Comparison of ENCODE assay signal across 23 cellular contexts in the genomic region with DNA sequence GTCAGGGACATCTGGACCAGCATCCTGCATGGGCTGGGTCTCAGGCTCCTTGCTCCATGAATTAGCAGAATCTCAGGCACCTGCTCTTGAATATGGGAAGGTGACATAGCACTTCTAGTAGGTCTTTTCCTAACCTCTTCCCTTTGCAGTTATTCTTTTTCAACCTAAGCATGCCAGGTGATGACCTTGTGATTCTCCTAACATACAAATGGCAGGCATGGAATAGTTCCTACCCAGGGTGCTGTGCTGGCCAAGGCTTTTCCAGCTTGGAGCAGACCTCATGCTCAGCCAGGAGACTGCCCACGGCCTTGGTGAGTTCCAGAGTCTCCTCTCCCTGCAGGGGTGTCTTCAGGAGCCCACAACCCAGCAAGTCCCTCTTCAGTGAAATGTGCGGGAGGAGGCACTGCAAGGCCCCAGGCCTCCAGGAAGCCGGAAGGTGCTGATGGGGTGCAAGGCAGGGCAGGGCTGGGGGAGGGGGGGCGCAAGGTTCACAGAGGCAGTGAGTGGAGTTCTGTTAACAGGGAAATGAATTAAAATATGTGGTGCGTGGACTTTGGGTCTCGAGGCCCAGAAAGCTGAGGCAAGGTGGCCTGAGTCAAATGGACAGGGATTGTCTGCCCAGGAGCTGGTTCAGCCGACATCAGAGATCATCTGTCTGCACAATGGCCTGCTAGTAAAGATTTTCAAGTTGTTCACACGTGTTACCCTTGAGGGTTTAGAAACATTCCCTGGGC.
"Had no signal": no experiment of that assay in that cellular context is flagged by ENCODE, and none has a peak within 500 bp of the region (broad histone marks: within the 10 kb centered on the region; RNA-seq: fewer than 3 reads in every experiment).

No MANE protein-coding gene starts in this region.

- H3K27ac ChIP-seq: neural progenitor cell, parathyroid adenoma, sigmoid colon, stomach, thyroid gland, vagina had no signal

- H3K36me3 ChIP-seq: neural progenitor cell, sigmoid colon, stomach, thyroid gland, vagina had no signal

- H3K27ac Mint-ChIP-seq: effector memory CD8-positive, alpha-beta T cell; immature natural killer cell; memory B cell; mesothelial cell of epicardium; nephron; neural progenitor cell; progenitor cell of endocrine pancreas; stimulated activated effector memory CD8-positive, alpha-beta T cell treated with anti-CD3 and anti-CD28 coated beads, Interleukin-12 subunit alpha, Interleukin-12 subunit beta, amount 100 ng/mL, for 72 hours had no signal

- H3K79me2 ChIP-seq: parathyroid adenoma had no signal

- H3K9me3 ChIP-seq: mucosa of descending colon, sigmoid colon, stomach, thyroid gland, vagina had no signal

- H3K4me3 Mint-ChIP-seq: effector memory CD8-positive, alpha-beta T cell; immature natural killer cell; memory B cell; mesothelial cell of epicardium; naive B cell; nephron; stimulated activated effector memory CD8-positive, alpha-beta T cell treated with anti-CD3 and anti-CD28 coated beads, Interleukin-12 subunit alpha, Interleukin-12 subunit beta, amount 100 ng/mL, for 72 hours had no signal

- H3K36me3 Mint-ChIP-seq: immature natural killer cell; memory B cell; mesothelial cell of epicardium; naive B cell; neural progenitor cell; stimulated activated effector memory CD8-positive, alpha-beta T cell treated with anti-CD3 and anti-CD28 coated beads, Interleukin-12 subunit alpha, Interleukin-12 subunit beta, amount 100 ng/mL, for 72 hours had no signal

- H3K9ac ChIP-seq: neural progenitor cell, parathyroid adenoma had no signal

- H3K4me3 ChIP-seq: lung, mucosa of descending colon, neural progenitor cell, sigmoid colon, stomach, thyroid gland, vagina had no signal

- H2AFZ ChIP-seq: neural progenitor cell, parathyroid adenoma had no signal

- ATAC-seq: effector memory CD8-positive, alpha-beta T cell; left ventricle myocardium superior; mucosa of descending colon had no signal

- H3K4me1 Mint-ChIP-seq: immature natural killer cell; memory B cell; naive B cell; nephron; neural progenitor cell; stimulated activated effector memory CD8-positive, alpha-beta T cell treated with anti-CD3 and anti-CD28 coated beads, Interleukin-12 subunit alpha, Interleukin-12 subunit beta, amount 100 ng/mL, for 72 hours had no signal

- H3K9me3 Mint-ChIP-seq: effector memory CD8-positive, alpha-beta T cell; immature natural killer cell; memory B cell; mesothelial cell of epicardium; naive B cell; nephron; neural progenitor cell; stimulated activated effector memory CD8-positive, alpha-beta T cell treated with anti-CD3 and anti-CD28 coated beads, Interleukin-12 subunit alpha, Interleukin-12 subunit beta, amount 100 ng/mL, for 72 hours had no signal

- DNase-seq: cortex of kidney; effector memory CD8-positive, alpha-beta T cell; hypothalamus; immature natural killer cell; left ventricle myocardium superior; mucosa of descending colon; naive B cell; stimulated activated CD4-positive, alpha-beta T cell treated with anti-CD3 and anti-CD28 coated beads, Interleukin-2, amount 100 ng/mL, for 24 hours; stimulated activated CD4-positive, alpha-beta T cell treated with anti-CD3 and anti-CD28 coated beads, Interleukin-4, amount 100 ng/mL, for 24 hours; stimulated activated naive CD4-positive, alpha-beta T cell treated with Interleukin-2 at 50 U/mL for 16 hours; stomach; thyroid gland; trophoblast cell had no signal

- H3K4me1 ChIP-seq: neural progenitor cell, sigmoid colon, stomach, thyroid gland, vagina had no signal

- H3K27me3 ChIP-seq: thyroid gland, vagina had no signal

- H3K4me2 ChIP-seq: neural progenitor cell had no signal
